19 cellular contexts compared by ENCODE assay signal in genomic region chr3:39839504-39839903, GRCh38.
"Had no signal": no experiment of that assay in that cellular context is flagged by ENCODE, and none has a peak within 500 bp of the region (broad histone marks: within the 10 kb centered on the region; RNA-seq: fewer than 3 reads in every experiment).

No MANE protein-coding gene starts in this region.

- H3K27ac ChIP-seq: HL-60, SJSA1, SK-N-MC had no signal

- DNase-seq: KBM-7, MM.1S, NCI-H1092 treated with DMSO at 0.1 percent for 48 hours, NCI-H1436, NCI-H187, NCI-H2029, NCI-H2081 treated with DMSO at 0.1 percent for 48 hours, NCI-H2171 treated with DMSO at 0.1 percent for 48 hours, NCI-H345, NCI-H446 treated with DMSO at 0.1 percent for 48 hours, NCI-H510A treated with DMSO at 0.1 percent for 48 hours, NCI-H526, NCI-H774, Right ventricle myocardium superior, RPMI8226, SIG-M5 had no signal

- H3K4me3 ChIP-seq: SJSA1, SK-N-MC had no signal

- H3K4me1 ChIP-seq: SJSA1 had no signal

- H3K36me3 ChIP-seq: SJSA1 had no signal

- H3K27me3 ChIP-seq: SJSA1 had no signal

- H3K9me3 ChIP-seq: SJSA1 had no signal
